In genomic region chr1:227429447-227430359, GRCh38 we compare ENCODE assay signal across 11 cellular contexts.
DNase-seq lines count a peak whose midpoint lies in the region; ATAC-seq and TF ChIP-seq lines count a peak whose summit lies in the region.
"Had no signal": no experiment of that assay in that cellular context is flagged by ENCODE, and none has a peak within 500 bp of the region (broad histone marks: within the 10 kb centered on the region; RNA-seq: fewer than 3 reads in every experiment).

No MANE protein-coding gene starts in this region.

- H3K9me3 Mint-ChIP-seq in naive thymus-derived CD8-positive, alpha-beta T cell = no peaks in the 10 kb centered on the region
- H3K9me3 Mint-ChIP-seq in activated T-helper 1 cell treated with anti-CD3 and anti-CD28 coated beads, Interleukin-12 subunit alpha, Interleukin-12 subunit beta, Interleukin-2, Interleukin-4 antibody, amounts not matched to agents 30 ng/mL and 10 ng/mL and 1 ng/mL, durations not matched to agents 14 hours and 24 hours and 36 hours = no peaks in the 10 kb centered on the region

- no peaks in the 10 kb centered on the region for H3K36me3 Mint-ChIP-seq in naive thymus-derived CD8-positive, alpha-beta T cell
- no peaks in the 10 kb centered on the region for H3K36me3 Mint-ChIP-seq in activated T-helper 1 cell treated with anti-CD3 and anti-CD28 coated beads, Interleukin-12 subunit alpha, Interleukin-12 subunit beta, Interleukin-2, Interleukin-4 antibody, amounts not matched to agents 30 ng/mL and 10 ng/mL and 1 ng/mL, durations not matched to agents 14 hours and 24 hours and 36 hours (ENCODE audit: low read depth)

- H3K4me3 Mint-ChIP-seq in naive thymus-derived CD8-positive, alpha-beta T cell = no peak overlapping the region
- H3K4me3 Mint-ChIP-seq in activated T-helper 1 cell treated with anti-CD3 and anti-CD28 coated beads, Interleukin-12 subunit alpha, Interleukin-12 subunit beta, Interleukin-2, Interleukin-4 antibody, amounts not matched to agents 30 ng/mL and 10 ng/mL and 1 ng/mL, durations not matched to agents 14 hours and 24 hours and 36 hours = no peak overlapping the region

- no peak overlapping the region; the same call in 1 of the 2 replicates for H2AFZ ChIP-seq in PC-9

- DNase-seq in DMS153 treated with DMSO at 0.1 percent for 48 hours (lab: John Stamatoyannopoulos, UW; ENCODE audit: unreplicated experiment) (peak; percentile 14), PC-9 (no peak), fibroblast of peridontal ligament (ENCODE audit: extremely low read depth) (peak; percentile 43), pulmonary artery endothelial cell (ENCODE audit: low read depth, low spot score) (peak; percentile 52)
- no peak for DNase-seq in naive thymus-derived CD8-positive, alpha-beta T cell
- no peak for DNase-seq in activated T-helper 1 cell treated with anti-CD3 and anti-CD28 coated beads, Interleukin-12 subunit alpha, Interleukin-12 subunit beta, Interleukin-2, Interleukin-4 antibody, amounts not matched to agents 30 ng/mL and 10 ng/mL and 1 ng/mL, durations not matched to agents 14 hours and 24 hours and 36 hours (ENCODE audit: low spot score)
- no peak for DNase-seq in stimulated activated CD4-positive, alpha-beta T cell treated with anti-CD3 and anti-CD28 coated beads, Interleukin-2, amount 100 ng/mL, for 48 hours
- DNase-seq: DND-41, NCI-H2107 had no signal

- H3K79me2 ChIP-seq in PC-9 (ENCODE audit: low read depth) = no peaks in the 10 kb centered on the region

- H4K20me1 ChIP-seq in PC-9 (ENCODE audit: insufficient read depth) = no peaks in the 10 kb centered on the region

- intact Hi-C loops in PC-9 (cut with micrococcal nuclease; ENCODE audit: unreplicated experiment) = loop anchor here (1.0 to 10.0 kb wide), 3 partner anchors 73 to 1005 kb away; no protein-coding TSS in a partner anchor
- intact Hi-C loops in activated T-helper 1 cell treated with anti-CD3 and anti-CD28 coated beads, Interleukin-12 subunit alpha, Interleukin-12 subunit beta, Interleukin-2, Interleukin-4 antibody, amounts not matched to agents 30 ng/mL and 10 ng/mL and 1 ng/mL, durations not matched to agents 14 hours and 24 hours and 36 hours (cut with micrococcal nuclease) = no loop called here

- H3K4me1 ChIP-seq in PC-9 (replicated peaks; ENCODE audit: insufficient read depth) = peaks cover 24% of the 10 kb centered on the region

- CTCF ChIA-PET in PC-9 (lab: Charles Lee) = no interaction called here

- H3K4me3 ChIP-seq in PC-9 = no peak overlapping the region
- H3K4me3 ChIP-seq: lung had no signal

- H3K4me2 ChIP-seq in PC-9 = peak overlapping the region; percentile 43

- H3K36me3 ChIP-seq in PC-9 (ENCODE audit: low read depth) = no peaks in the 10 kb centered on the region

- POLR2A ChIA-PET in PC-9 (lab: Charles Lee; ENCODE audit: unreplicated experiment) = interaction anchor here (0.6 to 1.0 kb wide), 3 partner anchors 107 to 246 kb away, joined by 3 to 7 read pairs (median 5); no protein-coding TSS in a partner anchor
- POLR2A ChIA-PET in naive thymus-derived CD8-positive, alpha-beta T cell (lab: Charles Lee) = no interaction called here

- peaks cover 15% of the 10 kb centered on the region for H3F3A ChIP-seq in PC-9 (ENCODE audit: insufficient read depth, low read depth)

- H3K9me2 ChIP-seq in PC-9 (ENCODE audit: insufficient read depth) = no peaks in the 10 kb centered on the region

- BruUV-seq in PC-9 (replicated peaks; lab: Mats Ljungman, UMichigan) = no TSS peak

- H3K4me1 Mint-ChIP-seq in naive thymus-derived CD8-positive, alpha-beta T cell = no peaks in the 10 kb centered on the region
- no peaks in the 10 kb centered on the region for H3K4me1 Mint-ChIP-seq in activated T-helper 1 cell treated with anti-CD3 and anti-CD28 coated beads, Interleukin-12 subunit alpha, Interleukin-12 subunit beta, Interleukin-2, Interleukin-4 antibody, amounts not matched to agents 30 ng/mL and 10 ng/mL and 1 ng/mL, durations not matched to agents 14 hours and 24 hours and 36 hours (ENCODE audit: low read depth)

- ATAC-seq in naive thymus-derived CD8-positive, alpha-beta T cell = no peak
- ATAC-seq in GM19324 (IDR thresholded peaks at IDR 0.05; ENCODE audit: low FRiP score, unreplicated experiment) = no peak

- TF ChIP-seq CTCF in PC-9 (conservative IDR thresholded peaks at IDR 0.05) = no peak

- H3K27ac ChIP-seq in PC-9 = peak overlapping the region; percentile 58

- H3K27ac Mint-ChIP-seq in naive thymus-derived CD8-positive, alpha-beta T cell = peak overlapping the region in 1 of 10 donors; percentile 2
- H3K27ac Mint-ChIP-seq in activated T-helper 1 cell treated with anti-CD3 and anti-CD28 coated beads, Interleukin-12 subunit alpha, Interleukin-12 subunit beta, Interleukin-2, Interleukin-4 antibody, amounts not matched to agents 30 ng/mL and 10 ng/mL and 1 ng/mL, durations not matched to agents 14 hours and 24 hours and 36 hours = no peak overlapping the region

- peaks cover 5 to 16% (median 10%) of the 10 kb centered on the region in 5 donors for H3K27me3 Mint-ChIP-seq in naive thymus-derived CD8-positive, alpha-beta T cell
- peaks cover 6% of the 10 kb centered on the region for H3K27me3 Mint-ChIP-seq in activated T-helper 1 cell treated with anti-CD3 and anti-CD28 coated beads, Interleukin-12 subunit alpha, Interleukin-12 subunit beta, Interleukin-2, Interleukin-4 antibody, amounts not matched to agents 30 ng/mL and 10 ng/mL and 1 ng/mL, durations not matched to agents 14 hours and 24 hours and 36 hours (ENCODE audit: insufficient read depth)

- peaks cover 5% of the 10 kb centered on the region; the same call in 1 of the 2 replicates for H3K9me3 ChIP-seq in PC-9 (ENCODE audit: insufficient read depth, low read depth)

- H3K27me3 ChIP-seq in PC-9 (ENCODE audit: insufficient read depth, low read depth) = no peaks in the 10 kb centered on the region

Comparison
In these comparisons a context has a peak if more than half of its experiments do, and no peak if none do; other contexts are left out.
1. DNase-seq: peak in DMS153 treated with DMSO at 0.1 percent for 48 hours (single experiment), fibroblast of peridontal ligament (single experiment) and pulmonary artery endothelial cell (single experiment); none in PC-9 (0 of 2), naive thymus-derived CD8-positive, alpha-beta T cell (0 of 10), activated T-helper 1 cell treated with anti-CD3 and anti-CD28 coated beads, Interleukin-12 subunit alpha, Interleukin-12 subunit beta, Interleukin-2, Interleukin-4 antibody, amounts not matched to agents 30 ng/mL and 10 ng/mL and 1 ng/mL, durations not matched to agents 14 hours and 24 hours and 36 hours (single experiment) and stimulated activated CD4-positive, alpha-beta T cell treated with anti-CD3 and anti-CD28 coated beads, Interleukin-2, amount 100 ng/mL, for 48 hours (0 of 2).